Comparison of ENCODE assay signal across 1 cellular context in genomic region chr6:7201732-7202541, GRCh38.
TF ChIP-seq lines count a peak whose summit lies in the region.

No MANE protein-coding gene starts in this region.

TF ChIP-seq in K562, 482 proteins besides CTCF, POLR2A, EP300 and RAD21 (continued from another document and continues in another):
- TF ChIP-seq, protein P1, sequence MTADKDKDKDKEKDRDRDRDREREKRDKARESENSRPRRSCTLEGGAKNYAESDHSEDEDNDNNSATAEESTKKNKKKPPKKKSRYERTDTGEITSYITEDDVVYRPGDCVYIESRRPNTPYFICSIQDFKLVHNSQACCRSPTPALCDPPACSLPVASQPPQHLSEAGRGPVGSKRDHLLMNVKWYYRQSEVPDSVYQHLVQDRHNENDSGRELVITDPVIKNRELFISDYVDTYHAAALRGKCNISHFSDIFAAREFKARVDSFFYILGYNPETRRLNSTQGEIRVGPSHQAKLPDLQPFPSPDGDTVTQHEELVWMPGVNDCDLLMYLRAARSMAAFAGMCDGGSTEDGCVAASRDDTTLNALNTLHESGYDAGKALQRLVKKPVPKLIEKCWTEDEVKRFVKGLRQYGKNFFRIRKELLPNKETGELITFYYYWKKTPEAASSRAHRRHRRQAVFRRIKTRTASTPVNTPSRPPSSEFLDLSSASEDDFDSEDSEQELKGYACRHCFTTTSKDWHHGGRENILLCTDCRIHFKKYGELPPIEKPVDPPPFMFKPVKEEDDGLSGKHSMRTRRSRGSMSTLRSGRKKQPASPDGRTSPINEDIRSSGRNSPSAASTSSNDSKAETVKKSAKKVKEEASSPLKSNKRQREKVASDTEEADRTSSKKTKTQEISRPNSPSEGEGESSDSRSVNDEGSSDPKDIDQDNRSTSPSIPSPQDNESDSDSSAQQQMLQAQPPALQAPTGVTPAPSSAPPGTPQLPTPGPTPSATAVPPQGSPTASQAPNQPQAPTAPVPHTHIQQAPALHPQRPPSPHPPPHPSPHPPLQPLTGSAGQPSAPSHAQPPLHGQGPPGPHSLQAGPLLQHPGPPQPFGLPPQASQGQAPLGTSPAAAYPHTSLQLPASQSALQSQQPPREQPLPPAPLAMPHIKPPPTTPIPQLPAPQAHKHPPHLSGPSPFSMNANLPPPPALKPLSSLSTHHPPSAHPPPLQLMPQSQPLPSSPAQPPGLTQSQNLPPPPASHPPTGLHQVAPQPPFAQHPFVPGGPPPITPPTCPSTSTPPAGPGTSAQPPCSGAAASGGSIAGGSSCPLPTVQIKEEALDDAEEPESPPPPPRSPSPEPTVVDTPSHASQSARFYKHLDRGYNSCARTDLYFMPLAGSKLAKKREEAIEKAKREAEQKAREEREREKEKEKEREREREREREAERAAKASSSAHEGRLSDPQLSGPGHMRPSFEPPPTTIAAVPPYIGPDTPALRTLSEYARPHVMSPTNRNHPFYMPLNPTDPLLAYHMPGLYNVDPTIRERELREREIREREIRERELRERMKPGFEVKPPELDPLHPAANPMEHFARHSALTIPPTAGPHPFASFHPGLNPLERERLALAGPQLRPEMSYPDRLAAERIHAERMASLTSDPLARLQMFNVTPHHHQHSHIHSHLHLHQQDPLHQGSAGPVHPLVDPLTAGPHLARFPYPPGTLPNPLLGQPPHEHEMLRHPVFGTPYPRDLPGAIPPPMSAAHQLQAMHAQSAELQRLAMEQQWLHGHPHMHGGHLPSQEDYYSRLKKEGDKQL (CRISPR knock-in tag; IDR thresholded peaks at IDR 0.05; ENCODE audit: borderline replicate concordance), result 0 out of 2 replicates have a peak, but pooled peaks have one; percentile 30
- TF ChIP-seq NFATC3 (IDR thresholded peaks at IDR 0.05) (no peak), CBX5 (IDR thresholded peaks at IDR 0.05; ENCODE audit: borderline replicate concordance, low read depth) (peak; percentile 49; the same call in 1 of the 2 replicates), ILF3 (IDR thresholded peaks at IDR 0.05; ENCODE audit: borderline replicate concordance) (0 out of 2 replicates have a peak, but pooled peaks have one; percentile 15), GATAD2B (IDR thresholded peaks at IDR 0.05; ENCODE audit: borderline replicate concordance) (peak; percentile 96), CTBP1 (IDR thresholded peaks at IDR 0.05; ENCODE audit: borderline replicate concordance) (peak; percentile 96), PRDM10 (IDR thresholded peaks at IDR 0.05; ENCODE audit: partially characterized antibody) (peak; percentile 93), HNRNPK (IDR thresholded peaks at IDR 0.05; ENCODE audit: low read depth, low read length, poor library complexity, severe bottlenecking) (no peak), MBD1 (CRISPR knock-in tag; IDR thresholded peaks at IDR 0.05) (no peak), COPS2 (conservative IDR thresholded peaks at IDR 0.05) (no peak), TSC22D4 (tag; IDR thresholded peaks at IDR 0.05) (no peak), TAF9B (IDR thresholded peaks at IDR 0.05; ENCODE audit: partially characterized antibody) (peak; percentile 85), SNAPC5 (CRISPR knock-in tag; IDR thresholded peaks at IDR 0.05) (no peak), HBP1 (CRISPR knock-in tag; IDR thresholded peaks at IDR 0.05) (no peak), BCOR (IDR thresholded peaks at IDR 0.05) (0 out of 2 replicates have a peak, but pooled peaks have one; percentile 9), KAT8 (IDR thresholded peaks at IDR 0.05; ENCODE audit: low read depth) (no peak), E2F6 (IDR thresholded peaks at IDR 0.05; ENCODE audit: borderline replicate concordance in 1 of 2, extremely low read depth in 1 of 2, insufficient read depth in 1 of 2, insufficient read length in 1 of 2, low read depth in 1 of 2, low read length in 1 of 2, poor library complexity in 1 of 2, severe bottlenecking in 1 of 2) (peak; percentile 48 to 56), FOXM1 (IDR thresholded peaks at IDR 0.05; ENCODE audit: low read depth) (peak; percentile 33; the same call in 1 of the 2 replicates), FOXM1 (CRISPR knock-in tag; IDR thresholded peaks at IDR 0.05; ENCODE audit: low read depth) (no peak), USF1 (CRISPR knock-in tag; IDR thresholded peaks at IDR 0.05) (no peak), PTRF (tag; IDR thresholded peaks at IDR 0.05) (no peak), ZNF217 (CRISPR knock-in tag; IDR thresholded peaks at IDR 0.05) (no peak), NONO (IDR thresholded peaks at IDR 0.05; ENCODE audit: low read depth in 2 of 2, low read length in 1 of 2) (peak in 1 of 2 experiments; percentile 54; a peak in 2 of 4 replicates), RBM39 (optimal IDR thresholded peaks at IDR 0.05; ENCODE audit: low read depth, low read length) (no peak), ZBTB8A (IDR thresholded peaks at IDR 0.05; ENCODE audit: partially characterized antibody) (no peak), TCF3 (CRISPR knock-in tag; IDR thresholded peaks at IDR 0.05) (peak; percentile 71), HCFC1 (IDR thresholded peaks at IDR 0.05; ENCODE audit: low read depth, low read length) (0 out of 2 replicates have a peak, but pooled peaks have one; percentile 9), ZFP30 (CRISPR knock-in tag; IDR thresholded peaks at IDR 0.05; ENCODE audit: borderline replicate concordance) (no peak), KDM1A (IDR thresholded peaks at IDR 0.05) (peak in 1 of 2 experiments; percentile 75; a peak in 2 of 4 replicates), BRCA1 (IDR thresholded peaks at IDR 0.05) (no peak), BRCA1 (CRISPR knock-in tag; IDR thresholded peaks at IDR 0.05) (no peak), SREBF1 (IDR thresholded peaks at IDR 0.05; ENCODE audit: borderline replicate concordance, low read depth, low read length) (no peak), BCL6 (CRISPR knock-in tag; IDR thresholded peaks at IDR 0.05) (peak; percentile 39; the same call in 1 of the 2 replicates), CCAR2 (IDR thresholded peaks at IDR 0.05; ENCODE audit: low read depth, low read length) (no peak)
- TF ChIP-seq, protein P2, sequence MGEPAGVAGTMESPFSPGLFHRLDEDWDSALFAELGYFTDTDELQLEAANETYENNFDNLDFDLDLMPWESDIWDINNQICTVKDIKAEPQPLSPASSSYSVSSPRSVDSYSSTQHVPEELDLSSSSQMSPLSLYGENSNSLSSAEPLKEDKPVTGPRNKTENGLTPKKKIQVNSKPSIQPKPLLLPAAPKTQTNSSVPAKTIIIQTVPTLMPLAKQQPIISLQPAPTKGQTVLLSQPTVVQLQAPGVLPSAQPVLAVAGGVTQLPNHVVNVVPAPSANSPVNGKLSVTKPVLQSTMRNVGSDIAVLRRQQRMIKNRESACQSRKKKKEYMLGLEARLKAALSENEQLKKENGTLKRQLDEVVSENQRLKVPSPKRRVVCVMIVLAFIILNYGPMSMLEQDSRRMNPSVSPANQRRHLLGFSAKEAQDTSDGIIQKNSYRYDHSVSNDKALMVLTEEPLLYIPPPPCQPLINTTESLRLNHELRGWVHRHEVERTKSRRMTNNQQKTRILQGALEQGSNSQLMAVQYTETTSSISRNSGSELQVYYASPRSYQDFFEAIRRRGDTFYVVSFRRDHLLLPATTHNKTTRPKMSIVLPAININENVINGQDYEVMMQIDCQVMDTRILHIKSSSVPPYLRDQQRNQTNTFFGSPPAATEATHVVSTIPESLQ (CRISPR knock-in tag; IDR thresholded peaks at IDR 0.05), result no peak
- TF ChIP-seq, protein P3, sequence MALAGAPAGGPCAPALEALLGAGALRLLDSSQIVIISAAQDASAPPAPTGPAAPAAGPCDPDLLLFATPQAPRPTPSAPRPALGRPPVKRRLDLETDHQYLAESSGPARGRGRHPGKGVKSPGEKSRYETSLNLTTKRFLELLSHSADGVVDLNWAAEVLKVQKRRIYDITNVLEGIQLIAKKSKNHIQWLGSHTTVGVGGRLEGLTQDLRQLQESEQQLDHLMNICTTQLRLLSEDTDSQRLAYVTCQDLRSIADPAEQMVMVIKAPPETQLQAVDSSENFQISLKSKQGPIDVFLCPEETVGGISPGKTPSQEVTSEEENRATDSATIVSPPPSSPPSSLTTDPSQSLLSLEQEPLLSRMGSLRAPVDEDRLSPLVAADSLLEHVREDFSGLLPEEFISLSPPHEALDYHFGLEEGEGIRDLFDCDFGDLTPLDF (CRISPR knock-in tag; IDR thresholded peaks at IDR 0.05), result no peak
